1 cellular context compared by ENCODE assay signal in the genomic region with DNA sequence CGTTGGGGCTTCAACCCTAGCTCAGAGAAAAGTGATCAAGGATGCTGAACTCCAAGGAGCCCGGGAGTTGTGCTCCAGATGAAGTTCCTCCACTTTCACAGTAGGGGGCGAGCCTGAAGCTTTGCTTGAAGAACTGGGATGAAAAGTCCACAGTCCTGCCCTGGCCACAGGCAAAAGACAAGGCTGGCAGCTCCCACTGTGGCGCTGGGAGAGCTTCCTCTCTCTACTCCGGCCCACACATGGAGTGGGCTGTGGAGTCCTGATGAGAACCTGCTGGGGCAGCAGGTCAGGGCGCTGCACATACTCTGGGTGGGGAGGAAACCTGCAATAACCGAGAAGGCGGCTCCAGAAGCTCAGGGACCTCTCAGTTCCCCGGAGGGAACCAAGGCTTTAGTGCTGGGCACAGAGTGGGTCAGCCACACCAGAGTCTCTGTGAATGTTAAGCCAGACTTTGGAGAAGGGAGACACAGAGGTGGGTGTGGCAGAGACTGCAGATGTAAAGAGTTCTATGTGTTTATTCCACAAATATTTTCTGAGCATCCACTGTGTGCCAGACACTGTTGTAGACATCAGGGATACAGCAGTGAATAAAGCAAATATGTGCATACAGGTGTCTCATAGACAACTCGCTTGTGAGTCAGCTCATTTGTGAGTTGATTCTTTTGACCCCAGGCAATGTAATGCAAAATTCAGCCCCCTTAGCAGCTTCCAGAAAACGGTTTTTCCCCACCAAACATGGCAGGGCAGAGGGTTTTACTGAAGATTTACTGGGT.
TF ChIP-seq lines count a peak whose summit lies in the region.

No MANE protein-coding gene starts in this region.

TF ChIP-seq in HEK293, 187 proteins besides CTCF, POLR2A, EP300 and RAD21 (continued from another document):
- TF ChIP-seq, protein P1, sequence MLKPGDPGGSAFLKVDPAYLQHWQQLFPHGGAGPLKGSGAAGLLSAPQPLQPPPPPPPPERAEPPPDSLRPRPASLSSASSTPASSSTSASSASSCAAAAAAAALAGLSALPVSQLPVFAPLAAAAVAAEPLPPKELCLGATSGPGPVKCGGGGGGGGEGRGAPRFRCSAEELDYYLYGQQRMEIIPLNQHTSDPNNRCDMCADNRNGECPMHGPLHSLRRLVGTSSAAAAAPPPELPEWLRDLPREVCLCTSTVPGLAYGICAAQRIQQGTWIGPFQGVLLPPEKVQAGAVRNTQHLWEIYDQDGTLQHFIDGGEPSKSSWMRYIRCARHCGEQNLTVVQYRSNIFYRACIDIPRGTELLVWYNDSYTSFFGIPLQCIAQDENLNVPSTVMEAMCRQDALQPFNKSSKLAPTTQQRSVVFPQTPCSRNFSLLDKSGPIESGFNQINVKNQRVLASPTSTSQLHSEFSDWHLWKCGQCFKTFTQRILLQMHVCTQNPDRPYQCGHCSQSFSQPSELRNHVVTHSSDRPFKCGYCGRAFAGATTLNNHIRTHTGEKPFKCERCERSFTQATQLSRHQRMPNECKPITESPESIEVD (tag by site-specific recombination; IDR thresholded peaks at IDR 0.05): no peak
- TF ChIP-seq SP3 (tag by site-specific recombination; IDR thresholded peaks at IDR 0.05) (no peak), ZIC2 (tag by site-specific recombination; IDR thresholded peaks at IDR 0.05) (peak; percentile 48; the same call in 1 of the 2 replicates), ZNF404 (tag by site-specific recombination; IDR thresholded peaks at IDR 0.05) (no peak), ZNF791 (tag by site-specific recombination; IDR thresholded peaks at IDR 0.05) (no peak), ZNF394 (tag by site-specific recombination; IDR thresholded peaks at IDR 0.05; ENCODE audit: borderline replicate concordance) (no peak), ZBTB8A (tag by site-specific recombination; IDR thresholded peaks at IDR 0.05) (no peak), SCRT2 (tag by site-specific recombination; IDR thresholded peaks at IDR 0.05) (no peak), ZNF354C (tag by site-specific recombination; IDR thresholded peaks at IDR 0.05; ENCODE audit: borderline replicate concordance, low read depth) (no peak), ZNF311 (tag by site-specific recombination; IDR thresholded peaks at IDR 0.05; ENCODE audit: borderline replicate concordance) (no peak), ZNF776 (tag by site-specific recombination; IDR thresholded peaks at IDR 0.05; ENCODE audit: borderline replicate concordance) (no peak), ZNF112 (tag by site-specific recombination; IDR thresholded peaks at IDR 0.05) (no peak), BCL11A (tag by site-specific recombination; IDR thresholded peaks at IDR 0.05; ENCODE audit: low read depth) (no peak), ZNF654 (tag by site-specific recombination; IDR thresholded peaks at IDR 0.05; ENCODE audit: low read depth) (peak; percentile 38), ZNF155 (tag by site-specific recombination; IDR thresholded peaks at IDR 0.05) (no peak)
- TF ChIP-seq, protein P2, sequence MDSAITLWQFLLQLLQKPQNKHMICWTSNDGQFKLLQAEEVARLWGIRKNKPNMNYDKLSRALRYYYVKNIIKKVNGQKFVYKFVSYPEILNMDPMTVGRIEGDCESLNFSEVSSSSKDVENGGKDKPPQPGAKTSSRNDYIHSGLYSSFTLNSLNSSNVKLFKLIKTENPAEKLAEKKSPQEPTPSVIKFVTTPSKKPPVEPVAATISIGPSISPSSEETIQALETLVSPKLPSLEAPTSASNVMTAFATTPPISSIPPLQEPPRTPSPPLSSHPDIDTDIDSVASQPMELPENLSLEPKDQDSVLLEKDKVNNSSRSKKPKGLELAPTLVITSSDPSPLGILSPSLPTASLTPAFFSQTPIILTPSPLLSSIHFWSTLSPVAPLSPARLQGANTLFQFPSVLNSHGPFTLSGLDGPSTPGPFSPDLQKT (IDR thresholded peaks at IDR 0.05; ENCODE audit: borderline replicate concordance, low read depth, low read length): no peak
- TF ChIP-seq, protein P3, sequence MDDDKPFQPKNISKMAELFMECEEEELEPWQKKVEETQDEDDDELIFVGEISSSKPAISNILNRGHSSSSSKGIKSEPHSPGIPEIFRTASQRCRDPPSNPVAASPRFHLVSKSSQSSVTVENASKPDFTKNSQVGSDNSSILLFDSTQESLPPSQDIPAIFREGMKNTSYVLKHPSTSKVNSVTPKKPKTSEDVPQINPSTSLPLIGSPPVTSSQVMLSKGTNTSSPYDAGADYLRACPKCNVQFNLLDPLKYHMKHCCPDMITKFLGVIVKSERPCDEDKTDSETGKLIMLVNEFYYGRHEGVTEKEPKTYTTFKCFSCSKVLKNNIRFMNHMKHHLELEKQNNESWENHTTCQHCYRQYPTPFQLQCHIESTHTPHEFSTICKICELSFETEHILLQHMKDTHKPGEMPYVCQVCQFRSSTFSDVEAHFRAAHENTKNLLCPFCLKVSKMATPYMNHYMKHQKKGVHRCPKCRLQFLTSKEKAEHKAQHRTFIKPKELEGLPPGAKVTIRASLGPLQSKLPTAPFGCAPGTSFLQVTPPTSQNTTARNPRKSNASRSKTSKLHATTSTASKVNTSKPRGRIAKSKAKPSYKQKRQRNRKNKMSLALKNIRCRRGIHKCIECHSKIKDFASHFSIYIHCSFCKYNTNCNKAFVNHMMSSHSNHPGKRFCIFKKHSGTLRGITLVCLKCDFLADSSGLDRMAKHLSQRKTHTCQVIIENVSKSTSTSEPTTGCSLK (tag by site-specific recombination; IDR thresholded peaks at IDR 0.05): no peak
- TF ChIP-seq, protein P4, sequence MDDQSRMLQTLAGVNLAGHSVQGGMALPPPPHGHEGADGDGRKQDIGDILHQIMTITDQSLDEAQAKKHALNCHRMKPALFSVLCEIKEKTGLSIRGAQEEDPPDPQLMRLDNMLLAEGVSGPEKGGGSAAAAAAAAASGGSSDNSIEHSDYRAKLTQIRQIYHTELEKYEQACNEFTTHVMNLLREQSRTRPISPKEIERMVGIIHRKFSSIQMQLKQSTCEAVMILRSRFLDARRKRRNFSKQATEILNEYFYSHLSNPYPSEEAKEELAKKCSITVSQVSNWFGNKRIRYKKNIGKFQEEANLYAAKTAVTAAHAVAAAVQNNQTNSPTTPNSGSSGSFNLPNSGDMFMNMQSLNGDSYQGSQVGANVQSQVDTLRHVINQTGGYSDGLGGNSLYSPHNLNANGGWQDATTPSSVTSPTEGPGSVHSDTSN (CRISPR knock-in tag; IDR thresholded peaks at IDR 0.05): 0 out of 2 replicates have a peak, but pooled peaks have one; percentile 41
- TF ChIP-seq, protein P5, sequence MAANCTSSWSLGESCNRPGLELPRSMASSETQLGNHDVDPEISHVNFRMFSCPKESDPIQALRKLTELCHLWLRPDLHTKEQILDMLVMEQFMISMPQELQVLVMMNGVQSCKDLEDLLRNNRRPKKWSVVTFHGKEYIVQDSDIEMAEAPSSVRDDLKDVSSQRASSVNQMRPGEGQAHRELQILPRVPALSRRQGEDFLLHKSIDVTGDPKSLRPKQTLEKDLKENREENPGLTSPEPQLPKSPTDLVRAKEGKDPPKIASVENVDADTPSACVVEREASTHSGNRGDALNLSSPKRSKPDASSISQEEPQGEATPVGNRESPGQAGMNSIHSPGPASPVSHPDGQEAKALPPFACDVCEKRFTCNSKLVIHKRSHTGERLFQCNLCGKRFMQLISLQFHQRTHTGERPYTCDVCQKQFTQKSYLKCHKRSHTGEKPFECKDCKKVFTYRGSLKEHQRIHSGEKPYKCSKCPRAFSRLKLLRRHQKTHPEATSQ (tag by site-specific recombination; IDR thresholded peaks at IDR 0.05): no peak
